Comparison of ENCODE assay signal across 8 cellular contexts in genomic region chr4:56799824-56800756, GRCh38. TPM values are rescaled to one million over a fixed set of nuclear protein-coding genes. Genes with fewer than 3 reads are reported as not detected.
A peak's percentile ranks its signal among the peaks of the same experiment; 100 is the strongest.
DNase-seq lines count a peak whose midpoint lies in the region; FAIRE-seq and TF ChIP-seq lines count a peak whose summit lies in the region.

No MANE protein-coding gene starts in this region.

- H3K4me1 ChIP-seq in Loucy (ENCODE audit: insufficient read depth, low read length, poor library complexity, severe bottlenecking) = peaks cover 40% of the 10 kb centered on the region
- H3K4me1 ChIP-seq in neutrophil (ENCODE audit: control insufficient read depth in 1 of 2, insufficient read depth in 1 of 2, low read depth in 1 of 2, low read length in 1 of 2) = peaks cover 6 to 13% of the 10 kb centered on the region in 2 experiments

- H3F3A ChIP-seq in Loucy (ENCODE audit: low read depth) = peaks cover 13% of the 10 kb centered on the region

- no peaks in the 10 kb centered on the region for H4K20me1 ChIP-seq in Loucy (ENCODE audit: insufficient read depth, low read length, poor library complexity, severe bottlenecking)

- TF ChIP-seq CTCF in Loucy (conservative IDR thresholded peaks at IDR 0.05; ENCODE audit: low read length) = peak; percentile 84
- no peak for TF ChIP-seq CTCF in neutrophil (IDR thresholded peaks at IDR 0.05)

- no peaks in the 10 kb centered on the region for H3K9me2 ChIP-seq in Loucy (replicated peaks; ENCODE audit: low read depth, low read length)

- H3K27me3 ChIP-seq in H7 (ENCODE audit: control insufficient read depth, insufficient read depth, low read length) (peaks cover 6% of the 10 kb centered on the region), Loucy (ENCODE audit: insufficient read depth, low read length, poor library complexity, severe bottlenecking) (no peaks in the 10 kb centered on the region), neutrophil (no peaks in the 10 kb centered on the region)

- DNase-seq in ELR (ENCODE audit: low read depth) (peak; percentile 87), H7 (peak; percentile 69), SIG-M5 (lab: John Stamatoyannopoulos, UW) (peak; percentile 6), frontal cortex (ENCODE audit: low spot score in 2 of 2) (peak; percentile 40 to 69), substantia nigra (lab: John Stamatoyannopoulos, UW) (peak; percentile 2 to 85 (median 70))
- peak; percentile 79 for DNase-seq in activated gamma-delta T cell treated with anti-CD3 and anti-CD28 coated beads, Interleukin-2, amount 50 U/mL, for 16 hours (ENCODE audit: low read depth)

- H3K4me3 ChIP-seq in H7 (ENCODE audit: insufficient read depth, low read depth, low read length) = peak overlapping the region; percentile 31
- peak overlapping the region; percentile 77 for H3K4me3 ChIP-seq in Loucy (ENCODE audit: low read length, poor library complexity, severe bottlenecking)
- H3K4me3 ChIP-seq in neutrophil (ENCODE audit: low read depth in 1 of 2, low read length in 1 of 2) = peak overlapping the region; percentile 55 to 65

- H3K9me3 ChIP-seq in Loucy (ENCODE audit: insufficient read depth, low read depth, low read length) (no peaks in the 10 kb centered on the region), neutrophil (no peaks in the 10 kb centered on the region)

- no peaks in the 10 kb centered on the region for H3K79me2 ChIP-seq in Loucy (ENCODE audit: insufficient read depth, low read length)

- H3K36me3 ChIP-seq in H7 (replicated peaks; ENCODE audit: control insufficient read depth, insufficient read depth, low read length) (no peaks in the 10 kb centered on the region), Loucy (ENCODE audit: insufficient read depth, low read length) (no peaks in the 10 kb centered on the region), neutrophil (no peaks in the 10 kb centered on the region)

- H3K27ac ChIP-seq in neutrophil (no peak overlapping the region), substantia nigra (ENCODE audit: low read depth, low read length, poor library complexity, severe bottlenecking) (peak overlapping the region; percentile 72)

- peak overlapping the region; percentile 84 for H3K9ac ChIP-seq in Loucy (ENCODE audit: low read depth, low read length, poor library complexity, severe bottlenecking)

- H2AFZ ChIP-seq in Loucy (ENCODE audit: low read length) = peak overlapping the region; percentile 91

- FAIRE-seq in frontal cortex (lab: Jason Lieb, UNC) = peak; percentile 15

- H3K4me2 ChIP-seq in Loucy (ENCODE audit: low read depth, low read length, poor library complexity, severe bottlenecking) = peak overlapping the region; percentile 69

RNA-seq across cellular contexts. Expression of gene SPINK2, which starts 21.4 kb away (rescaled TPM):
- 1.3 and 4.5 TPM in 2 replicates for total RNA-seq in H7 (2014; rRNA removed; shearing (Covaris generic))
- total RNA-seq in frontal cortex = not detected

Comparison
In these comparisons a context has a peak if more than half of its experiments do, and no peak if none do; other contexts are left out.
1. DNase-seq: peak in every context shown above with its lines; median percentile 87 in ELR; 79 in activated gamma-delta T cell treated with anti-CD3 and anti-CD28 coated beads, Interleukin-2, amount 50 U/mL, for 16 hours; 70 in substantia nigra; 69 in H7; 54 in frontal cortex; 6 in SIG-M5.